In genomic region chr14:78758333-78758732, GRCh38 we compare ENCODE assay signal across 8 cellular contexts.
A peak's percentile ranks its signal among the peaks of the same experiment; 100 is the strongest.
DNase-seq lines count a peak whose midpoint lies in the region; ATAC-seq and TF ChIP-seq lines count a peak whose summit lies in the region.

No MANE protein-coding gene starts in this region.

- no peak overlapping the region for H3K4me3 Mint-ChIP-seq in activated CD8-positive, alpha-beta T cell treated with anti-CD3 and anti-CD28 coated beads for 36 hours
- no peak overlapping the region for H3K4me3 Mint-ChIP-seq in activated CD8-positive, alpha-beta T cell treated with anti-CD3 and anti-CD28 coated beads, Interleukin-2, amount 10 ng/mL, durations not matched to agents 7 days and 5 days
- H3K4me3 Mint-ChIP-seq in endothelial cell (ENCODE audit: unreplicated experiment): no peak overlapping the region

- DNase-seq in activated CD8-positive, alpha-beta T cell treated with anti-CD3 and anti-CD28 coated beads for 36 hours: peak; percentile 6
- no peak for DNase-seq in activated CD8-positive, alpha-beta T cell treated with anti-CD3 and anti-CD28 coated beads, Interleukin-2, amount 10 ng/mL, durations not matched to agents 7 days and 5 days
- DNase-seq in NCI-H526 treated with DMSO at 0.1 percent for 48 hours (lab: John Stamatoyannopoulos, UW) (peak; percentile 12), endothelial cell (ENCODE audit: low spot score) (peak; percentile 46), putamen (ENCODE audit: low spot score) (peak; percentile 43), 8988T (no peak)

- no peaks in the 10 kb centered on the region for H3K4me1 Mint-ChIP-seq in activated CD8-positive, alpha-beta T cell treated with anti-CD3 and anti-CD28 coated beads for 36 hours (ENCODE audit: low read depth)
- H3K4me1 Mint-ChIP-seq in activated CD8-positive, alpha-beta T cell treated with anti-CD3 and anti-CD28 coated beads, Interleukin-2, amount 10 ng/mL, durations not matched to agents 7 days and 5 days (ENCODE audit: low read depth): no peaks in the 10 kb centered on the region
- no peaks in the 10 kb centered on the region for H3K4me1 Mint-ChIP-seq in endothelial cell (ENCODE audit: unreplicated experiment)

- no peaks in the 10 kb centered on the region for H3K36me3 Mint-ChIP-seq in activated CD8-positive, alpha-beta T cell treated with anti-CD3 and anti-CD28 coated beads for 36 hours (ENCODE audit: low read depth)
- H3K36me3 Mint-ChIP-seq in activated CD8-positive, alpha-beta T cell treated with anti-CD3 and anti-CD28 coated beads, Interleukin-2, amount 10 ng/mL, durations not matched to agents 7 days and 5 days (ENCODE audit: low read depth): no peaks in the 10 kb centered on the region
- no peaks in the 10 kb centered on the region for H3K36me3 Mint-ChIP-seq in endothelial cell (ENCODE audit: low read depth, unreplicated experiment)

- H3K9me3 Mint-ChIP-seq in activated CD8-positive, alpha-beta T cell treated with anti-CD3 and anti-CD28 coated beads for 36 hours: no peaks in the 10 kb centered on the region
- H3K9me3 Mint-ChIP-seq in activated CD8-positive, alpha-beta T cell treated with anti-CD3 and anti-CD28 coated beads, Interleukin-2, amount 10 ng/mL, durations not matched to agents 7 days and 5 days (ENCODE audit: insufficient read depth): no peaks in the 10 kb centered on the region
- H3K9me3 Mint-ChIP-seq in endothelial cell (ENCODE audit: unreplicated experiment): no peaks in the 10 kb centered on the region

- intact Hi-C loops in activated CD8-positive, alpha-beta T cell treated with anti-CD3 and anti-CD28 coated beads for 36 hours (cut with micrococcal nuclease): no loop called here

- CTCF ChIA-PET in activated CD8-positive, alpha-beta T cell treated with anti-CD3 and anti-CD28 coated beads for 36 hours (lab: Charles Lee): interaction anchor here (1.9 kb wide), 1 partner anchor 16 kb away, joined by 8 read pairs; no protein-coding TSS in a partner anchor
- CTCF ChIA-PET in activated CD8-positive, alpha-beta T cell treated with anti-CD3 and anti-CD28 coated beads, Interleukin-2, amount 10 ng/mL, durations not matched to agents 7 days and 5 days (lab: Charles Lee): no interaction called here

- no peak for ATAC-seq in activated CD8-positive, alpha-beta T cell treated with anti-CD3 and anti-CD28 coated beads for 36 hours
- no peak for ATAC-seq in activated CD8-positive, alpha-beta T cell treated with anti-CD3 and anti-CD28 coated beads, Interleukin-2, amount 10 ng/mL, durations not matched to agents 7 days and 5 days
- peak; percentile 83 for ATAC-seq in HG03103 (IDR thresholded peaks at IDR 0.05; ENCODE audit: low read depth, unreplicated experiment)
- no peak for ATAC-seq in HG02938 (IDR thresholded peaks at IDR 0.05; ENCODE audit: unreplicated experiment)

- no peaks in the 10 kb centered on the region for H3K27me3 Mint-ChIP-seq in activated CD8-positive, alpha-beta T cell treated with anti-CD3 and anti-CD28 coated beads for 36 hours
- H3K27me3 Mint-ChIP-seq in activated CD8-positive, alpha-beta T cell treated with anti-CD3 and anti-CD28 coated beads, Interleukin-2, amount 10 ng/mL, durations not matched to agents 7 days and 5 days (ENCODE audit: low read depth): no peaks in the 10 kb centered on the region
- H3K27me3 Mint-ChIP-seq in endothelial cell (ENCODE audit: unreplicated experiment): no peaks in the 10 kb centered on the region

- POLR2A ChIA-PET in activated CD8-positive, alpha-beta T cell treated with anti-CD3 and anti-CD28 coated beads for 36 hours (lab: Charles Lee): no interaction called here
- POLR2A ChIA-PET in activated CD8-positive, alpha-beta T cell treated with anti-CD3 and anti-CD28 coated beads, Interleukin-2, amount 10 ng/mL, durations not matched to agents 7 days and 5 days (lab: Charles Lee): no interaction called here

- no peak overlapping the region for H3K27ac Mint-ChIP-seq in activated CD8-positive, alpha-beta T cell treated with anti-CD3 and anti-CD28 coated beads for 36 hours
- H3K27ac Mint-ChIP-seq in activated CD8-positive, alpha-beta T cell treated with anti-CD3 and anti-CD28 coated beads, Interleukin-2, amount 10 ng/mL, durations not matched to agents 7 days and 5 days: no peak overlapping the region
- no peak overlapping the region for H3K27ac Mint-ChIP-seq in endothelial cell (ENCODE audit: unreplicated experiment)

- peak; percentile 33 for TF ChIP-seq CTCF in activated CD8-positive, alpha-beta T cell treated with anti-CD3 and anti-CD28 coated beads for 36 hours (IDR thresholded peaks at IDR 0.05)
- TF ChIP-seq CTCF in endothelial cell (IDR thresholded peaks at IDR 0.05; ENCODE audit: unreplicated experiment): peak; percentile 82

Comparison
In these comparisons a context has a peak if more than half of its experiments do, and no peak if none do; other contexts are left out.
1. DNase-seq: peak in activated CD8-positive, alpha-beta T cell treated with anti-CD3 and anti-CD28 coated beads for 36 hours (single experiment), NCI-H526 treated with DMSO at 0.1 percent for 48 hours (single experiment), endothelial cell (single experiment) and putamen (single experiment); none in activated CD8-positive, alpha-beta T cell treated with anti-CD3 and anti-CD28 coated beads, Interleukin-2, amount 10 ng/mL, durations not matched to agents 7 days and 5 days (single experiment) and 8988T (single experiment).